1 cellular context compared by ENCODE assay signal in the genomic region with DNA sequence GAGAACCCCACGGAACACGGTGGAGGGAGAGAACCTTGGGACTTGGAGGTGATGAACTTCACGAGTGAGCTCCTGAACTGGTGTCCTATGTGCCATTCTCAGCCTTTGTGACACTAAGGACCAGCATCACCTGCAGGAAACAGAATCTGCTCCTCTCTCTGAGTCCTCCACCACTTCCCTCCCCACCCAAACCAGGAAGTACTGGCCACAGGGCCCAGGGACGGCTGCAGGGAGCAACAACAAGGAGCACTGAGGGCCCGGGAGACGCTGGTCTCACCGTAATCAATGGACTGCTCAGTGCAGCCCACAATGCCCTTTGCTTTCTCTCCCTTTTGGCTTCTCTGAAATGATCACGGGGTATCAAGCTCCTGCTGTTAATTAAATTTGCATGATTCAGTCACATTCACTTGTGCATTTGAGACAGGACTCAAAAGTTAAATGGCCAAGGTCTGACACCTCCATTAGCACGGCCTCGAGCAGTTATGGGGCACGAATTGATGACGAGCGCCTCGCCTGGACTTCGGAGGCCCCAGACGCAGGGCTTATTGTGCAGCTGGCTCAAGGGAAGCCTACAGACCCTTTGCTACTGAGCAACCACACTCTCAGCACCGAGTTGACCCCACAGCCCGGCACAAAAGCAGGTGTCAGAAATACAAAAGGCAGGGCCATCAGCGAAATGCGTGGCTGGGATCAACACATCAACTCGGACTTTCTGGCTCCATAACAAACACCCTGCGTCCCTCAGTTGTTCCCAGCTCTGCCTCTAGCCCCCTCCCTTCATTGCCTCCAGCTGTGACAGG.
TF ChIP-seq lines count a peak whose summit lies in the region.

No MANE protein-coding gene starts in this region.

TF ChIP-seq in IMR-90, 13 proteins besides CTCF, POLR2A, EP300 and RAD21 (continued from another document):
- TF ChIP-seq, protein P1, sequence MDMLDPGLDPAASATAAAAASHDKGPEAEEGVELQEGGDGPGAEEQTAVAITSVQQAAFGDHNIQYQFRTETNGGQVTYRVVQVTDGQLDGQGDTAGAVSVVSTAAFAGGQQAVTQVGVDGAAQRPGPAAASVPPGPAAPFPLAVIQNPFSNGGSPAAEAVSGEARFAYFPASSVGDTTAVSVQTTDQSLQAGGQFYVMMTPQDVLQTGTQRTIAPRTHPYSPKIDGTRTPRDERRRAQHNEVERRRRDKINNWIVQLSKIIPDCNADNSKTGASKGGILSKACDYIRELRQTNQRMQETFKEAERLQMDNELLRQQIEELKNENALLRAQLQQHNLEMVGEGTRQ (IDR thresholded peaks at IDR 0.05; ENCODE audit: low read depth, low read length): no peak
- TF ChIP-seq MXI1 (IDR thresholded peaks at IDR 0.05; ENCODE audit: borderline replicate concordance, low read depth, low read length) (no peak), MAZ (IDR thresholded peaks at IDR 0.05; ENCODE audit: borderline replicate concordance, low read depth, low read length) (no peak), CEBPB (IDR thresholded peaks at IDR 0.05; ENCODE audit: low read depth, low read length) (no peak), RFX5 (IDR thresholded peaks at IDR 0.05; ENCODE audit: low read depth, low read length) (no peak), SMC3 (IDR thresholded peaks at IDR 0.05; ENCODE audit: low read depth, low read length) (no peak), NFE2L2 (IDR thresholded peaks at IDR 0.05; ENCODE audit: low read depth, low read length) (no peak), MAFK (IDR thresholded peaks at IDR 0.05; ENCODE audit: low read depth, low read length) (no peak), CHD1 (IDR thresholded peaks at IDR 0.05; ENCODE audit: low read depth, low read length) (no peak)
- TF ChIP-seq, protein P2, sequence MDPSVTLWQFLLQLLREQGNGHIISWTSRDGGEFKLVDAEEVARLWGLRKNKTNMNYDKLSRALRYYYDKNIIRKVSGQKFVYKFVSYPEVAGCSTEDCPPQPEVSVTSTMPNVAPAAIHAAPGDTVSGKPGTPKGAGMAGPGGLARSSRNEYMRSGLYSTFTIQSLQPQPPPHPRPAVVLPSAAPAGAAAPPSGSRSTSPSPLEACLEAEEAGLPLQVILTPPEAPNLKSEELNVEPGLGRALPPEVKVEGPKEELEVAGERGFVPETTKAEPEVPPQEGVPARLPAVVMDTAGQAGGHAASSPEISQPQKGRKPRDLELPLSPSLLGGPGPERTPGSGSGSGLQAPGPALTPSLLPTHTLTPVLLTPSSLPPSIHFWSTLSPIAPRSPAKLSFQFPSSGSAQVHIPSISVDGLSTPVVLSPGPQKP (IDR thresholded peaks at IDR 0.05; ENCODE audit: borderline replicate concordance, low read depth, low read length): no peak
